ENCODE assay signal across 1 cellular context in the genomic region with DNA sequence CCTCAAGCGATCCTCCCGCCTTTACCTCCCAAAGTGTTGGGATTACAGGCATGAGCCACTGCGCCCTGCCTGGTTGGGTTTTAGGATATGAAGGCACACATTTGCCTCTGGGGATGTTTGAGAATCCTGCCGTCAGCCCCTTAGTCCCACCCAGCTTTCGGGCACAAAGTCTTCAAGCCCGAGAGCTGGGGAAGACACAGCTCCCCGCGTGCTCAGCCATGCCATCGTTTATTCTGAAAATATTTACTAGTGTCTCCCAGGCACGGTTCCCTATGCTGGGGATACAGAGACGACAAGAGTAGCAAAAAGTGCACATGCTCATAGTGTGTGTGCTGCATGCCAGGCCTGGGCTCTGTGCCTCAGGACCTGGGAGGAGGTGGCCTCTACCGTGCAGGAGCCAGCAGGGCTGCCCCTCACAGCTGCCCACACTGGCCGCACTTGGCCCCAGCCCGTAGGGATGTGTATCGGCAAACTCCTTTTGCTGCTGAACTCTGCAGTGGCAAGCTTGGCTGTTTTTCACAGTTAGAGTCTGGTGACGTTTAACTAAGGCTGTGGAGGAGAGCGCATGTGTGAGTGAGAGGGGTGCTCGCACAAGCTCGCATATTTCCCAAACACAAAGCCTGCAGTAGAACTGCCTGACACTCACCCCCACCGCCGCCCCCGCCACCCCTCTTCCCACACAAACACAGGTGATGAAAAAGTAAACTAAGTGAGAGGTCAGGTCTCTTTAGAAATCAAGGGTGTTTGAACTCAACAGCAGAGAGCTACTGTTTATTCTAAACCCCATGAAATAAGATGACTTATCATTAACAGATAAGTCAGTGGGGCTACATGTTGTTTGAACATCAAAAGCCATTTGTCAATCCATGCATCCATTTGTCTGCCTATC.
TF ChIP-seq lines count a peak whose summit lies in the region.

No MANE protein-coding gene starts in this region.

TF ChIP-seq in HepG2, 621 proteins besides CTCF, POLR2A, EP300 and RAD21 (continued from another document and continues in another):
- TF ChIP-seq, protein P1, sequence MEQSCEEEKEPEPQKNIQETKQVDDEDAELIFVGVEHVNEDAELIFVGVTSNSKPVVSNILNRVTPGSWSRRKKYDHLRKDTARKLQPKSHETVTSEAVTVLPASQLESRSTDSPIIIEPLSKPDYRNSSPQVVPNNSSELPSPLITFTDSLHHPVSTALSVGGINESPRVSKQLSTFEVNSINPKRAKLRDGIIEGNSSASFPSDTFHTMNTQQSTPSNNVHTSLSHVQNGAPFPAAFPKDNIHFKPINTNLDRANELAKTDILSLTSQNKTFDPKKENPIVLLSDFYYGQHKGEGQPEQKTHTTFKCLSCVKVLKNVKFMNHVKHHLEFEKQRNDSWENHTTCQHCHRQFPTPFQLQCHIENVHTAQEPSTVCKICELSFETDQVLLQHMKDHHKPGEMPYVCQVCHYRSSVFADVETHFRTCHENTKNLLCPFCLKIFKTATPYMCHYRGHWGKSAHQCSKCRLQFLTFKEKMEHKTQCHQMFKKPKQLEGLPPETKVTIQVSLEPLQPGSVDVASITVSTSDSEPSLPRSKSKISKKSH (CRISPR knock-in tag; IDR thresholded peaks at IDR 0.05; ENCODE audit: borderline replicate concordance) = peak; percentile 82
- peak; percentile 55 for TF ChIP-seq SP2 (CRISPR knock-in tag; IDR thresholded peaks at IDR 0.05)
- no peak for TF ChIP-seq ZNF10 (CRISPR knock-in tag; IDR thresholded peaks at IDR 0.05; ENCODE audit: borderline replicate concordance, low read depth)
- TF ChIP-seq GFI1 (CRISPR knock-in tag; IDR thresholded peaks at IDR 0.05; ENCODE audit: borderline replicate concordance) = no peak; the same call in 1 of the 2 replicates
- peak; percentile 86 for TF ChIP-seq ZNF768 (CRISPR knock-in tag; IDR thresholded peaks at IDR 0.05)
- peak; percentile 68; the same call in 1 of the 2 replicates for TF ChIP-seq DMAP1 (CRISPR knock-in tag; IDR thresholded peaks at IDR 0.05)
- TF ChIP-seq ZNF367 (CRISPR knock-in tag; IDR thresholded peaks at IDR 0.05; ENCODE audit: borderline replicate concordance) = 0 out of 2 replicates have a peak, but pooled peaks have one; percentile 43
- no peak for TF ChIP-seq HCFC1 (IDR thresholded peaks at IDR 0.05; ENCODE audit: low read depth, low read length)
- no peak for TF ChIP-seq PRMT3 (CRISPR knock-in tag; IDR thresholded peaks at IDR 0.05; ENCODE audit: borderline replicate concordance, low read depth)
- TF ChIP-seq, protein P2, sequence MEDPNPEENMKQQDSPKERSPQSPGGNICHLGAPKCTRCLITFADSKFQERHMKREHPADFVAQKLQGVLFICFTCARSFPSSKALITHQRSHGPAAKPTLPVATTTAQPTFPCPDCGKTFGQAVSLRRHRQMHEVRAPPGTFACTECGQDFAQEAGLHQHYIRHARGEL (CRISPR knock-in tag; IDR thresholded peaks at IDR 0.05) = 0 out of 2 replicates have a peak, but pooled peaks have one; percentile 63
- TF ChIP-seq ZNF879 (CRISPR knock-in tag; IDR thresholded peaks at IDR 0.05) = peak; percentile 68
- TF ChIP-seq, protein P3, sequence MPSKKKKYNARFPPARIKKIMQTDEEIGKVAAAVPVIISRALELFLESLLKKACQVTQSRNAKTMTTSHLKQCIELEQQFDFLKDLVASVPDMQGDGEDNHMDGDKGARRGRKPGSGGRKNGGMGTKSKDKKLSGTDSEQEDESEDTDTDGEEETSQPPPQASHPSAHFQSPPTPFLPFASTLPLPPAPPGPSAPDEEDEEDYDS (CRISPR knock-in tag; IDR thresholded peaks at IDR 0.05) = peak; percentile 54; the same call in 1 of the 2 replicates
- no peak for TF ChIP-seq TGIF2 (CRISPR knock-in tag; IDR thresholded peaks at IDR 0.05)
- TF ChIP-seq, protein P4, sequence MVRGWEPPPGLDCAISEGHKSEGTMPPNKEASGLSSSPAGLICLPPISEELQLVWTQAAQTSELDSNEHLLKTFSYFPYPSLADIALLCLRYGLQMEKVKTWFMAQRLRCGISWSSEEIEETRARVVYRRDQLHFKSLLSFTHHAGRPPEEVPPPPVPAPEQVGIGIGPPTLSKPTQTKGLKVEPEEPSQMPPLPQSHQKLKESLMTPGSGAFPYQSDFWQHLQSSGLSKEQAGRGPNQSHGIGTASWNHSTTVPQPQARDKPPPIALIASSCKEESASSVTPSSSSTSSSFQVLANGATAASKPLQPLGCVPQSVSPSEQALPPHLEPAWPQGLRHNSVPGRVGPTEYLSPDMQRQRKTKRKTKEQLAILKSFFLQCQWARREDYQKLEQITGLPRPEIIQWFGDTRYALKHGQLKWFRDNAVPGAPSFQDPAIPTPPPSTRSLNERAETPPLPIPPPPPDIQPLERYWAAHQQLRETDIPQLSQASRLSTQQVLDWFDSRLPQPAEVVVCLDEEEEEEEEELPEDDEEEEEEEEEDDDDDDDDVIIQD (CRISPR knock-in tag; IDR thresholded peaks at IDR 0.05; ENCODE audit: low read depth) = peak; percentile 43; the same call in 1 of the 2 replicates
- TF ChIP-seq FOSL2 (CRISPR knock-in tag; IDR thresholded peaks at IDR 0.05) = peak; percentile 48; the same call in 1 of the 2 replicates
- TF ChIP-seq SP1 (IDR thresholded peaks at IDR 0.05) = no peak
- 0 out of 2 replicates have a peak, but pooled peaks have one; percentile 16 for TF ChIP-seq SP1 (CRISPR knock-in tag; IDR thresholded peaks at IDR 0.05)
- TF ChIP-seq ASH2L (IDR thresholded peaks at IDR 0.05; ENCODE audit: insufficient read length, low read depth, low read length) = peak; percentile 16
- no peak for TF ChIP-seq TOPORS (CRISPR knock-in tag; IDR thresholded peaks at IDR 0.05)
- TF ChIP-seq SALL2 (CRISPR knock-in tag; IDR thresholded peaks at IDR 0.05) = 0 out of 2 replicates have a peak, but pooled peaks have one; percentile 22
- TF ChIP-seq ZSCAN21 (CRISPR knock-in tag; IDR thresholded peaks at IDR 0.05; ENCODE audit: borderline replicate concordance) = peak; percentile 82
- TF ChIP-seq ETV5 (CRISPR knock-in tag; IDR thresholded peaks at IDR 0.05; ENCODE audit: borderline replicate concordance) = peak; percentile 43; the same call in 1 of the 2 replicates
- 0 out of 2 replicates have a peak, but pooled peaks have one; percentile 66 for TF ChIP-seq KLF13 (CRISPR knock-in tag; IDR thresholded peaks at IDR 0.05)
- TF ChIP-seq ZNF619 (CRISPR knock-in tag; IDR thresholded peaks at IDR 0.05) = peak; percentile 68
- TF ChIP-seq ZNF292 (CRISPR knock-in tag; IDR thresholded peaks at IDR 0.05; ENCODE audit: borderline replicate concordance, low read depth) = peak; percentile 100
- TF ChIP-seq, protein P5, sequence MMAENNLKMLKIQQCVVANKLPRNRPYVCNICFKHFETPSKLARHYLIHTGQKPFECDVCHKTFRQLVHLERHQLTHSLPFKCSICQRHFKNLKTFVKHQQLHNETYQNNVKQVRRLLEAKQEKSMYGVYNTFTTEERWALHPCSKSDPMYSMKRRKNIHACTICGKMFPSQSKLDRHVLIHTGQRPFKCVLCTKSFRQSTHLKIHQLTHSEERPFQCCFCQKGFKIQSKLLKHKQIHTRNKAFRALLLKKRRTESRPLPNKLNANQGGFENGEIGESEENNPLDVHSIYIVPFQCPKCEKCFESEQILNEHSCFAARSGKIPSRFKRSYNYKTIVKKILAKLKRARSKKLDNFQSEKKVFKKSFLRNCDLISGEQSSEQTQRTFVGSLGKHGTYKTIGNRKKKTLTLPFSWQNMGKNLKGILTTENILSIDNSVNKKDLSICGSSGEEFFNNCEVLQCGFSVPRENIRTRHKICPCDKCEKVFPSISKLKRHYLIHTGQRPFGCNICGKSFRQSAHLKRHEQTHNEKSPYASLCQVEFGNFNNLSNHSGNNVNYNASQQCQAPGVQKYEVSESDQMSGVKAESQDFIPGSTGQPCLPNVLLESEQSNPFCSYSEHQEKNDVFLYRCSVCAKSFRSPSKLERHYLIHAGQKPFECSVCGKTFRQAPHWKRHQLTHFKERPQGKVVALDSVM (CRISPR knock-in tag; IDR thresholded peaks at IDR 0.05) = peak; percentile 35
- TF ChIP-seq, protein P6, sequence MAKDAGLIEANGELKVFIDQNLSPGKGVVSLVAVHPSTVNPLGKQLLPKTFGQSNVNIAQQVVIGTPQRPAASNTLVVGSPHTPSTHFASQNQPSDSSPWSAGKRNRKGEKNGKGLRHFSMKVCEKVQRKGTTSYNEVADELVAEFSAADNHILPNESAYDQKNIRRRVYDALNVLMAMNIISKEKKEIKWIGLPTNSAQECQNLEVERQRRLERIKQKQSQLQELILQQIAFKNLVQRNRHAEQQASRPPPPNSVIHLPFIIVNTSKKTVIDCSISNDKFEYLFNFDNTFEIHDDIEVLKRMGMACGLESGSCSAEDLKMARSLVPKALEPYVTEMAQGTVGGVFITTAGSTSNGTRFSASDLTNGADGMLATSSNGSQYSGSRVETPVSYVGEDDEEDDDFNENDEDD (CRISPR knock-in tag; IDR thresholded peaks at IDR 0.05; ENCODE audit: borderline replicate concordance) = peak; percentile 44; the same call in 1 of the 2 replicates
- peak; percentile 80 for TF ChIP-seq TEAD3 (CRISPR knock-in tag; optimal IDR thresholded peaks at IDR 0.05; ENCODE audit: borderline replicate concordance)
- TF ChIP-seq ZNF766 (CRISPR knock-in tag; IDR thresholded peaks at IDR 0.05; ENCODE audit: borderline replicate concordance) = no peak
- TF ChIP-seq ZNF75D (CRISPR knock-in tag; IDR thresholded peaks at IDR 0.05; ENCODE audit: borderline replicate concordance) = no peak
- no peak for TF ChIP-seq PHF21A (CRISPR knock-in tag; IDR thresholded peaks at IDR 0.05)
- no peak for TF ChIP-seq HNF4G (IDR thresholded peaks at IDR 0.05; ENCODE audit: borderline replicate concordance, low read depth, low read length)
- TF ChIP-seq HNF4G (CRISPR knock-in tag; IDR thresholded peaks at IDR 0.05; ENCODE audit: borderline replicate concordance, low read depth) = no peak
- no peak for TF ChIP-seq ZNF343 (CRISPR knock-in tag; IDR thresholded peaks at IDR 0.05)
- TF ChIP-seq NFYC (CRISPR knock-in tag; IDR thresholded peaks at IDR 0.05) = no peak
- peak; percentile 86; the same call in 1 of the 2 replicates for TF ChIP-seq SMAD1 (CRISPR knock-in tag; IDR thresholded peaks at IDR 0.05; ENCODE audit: borderline replicate concordance, low read depth)
- peak; percentile 77; the same call in 1 of the 2 replicates for TF ChIP-seq TSC22D2 (CRISPR knock-in tag; IDR thresholded peaks at IDR 0.05; ENCODE audit: borderline replicate concordance)
- TF ChIP-seq, protein P7, sequence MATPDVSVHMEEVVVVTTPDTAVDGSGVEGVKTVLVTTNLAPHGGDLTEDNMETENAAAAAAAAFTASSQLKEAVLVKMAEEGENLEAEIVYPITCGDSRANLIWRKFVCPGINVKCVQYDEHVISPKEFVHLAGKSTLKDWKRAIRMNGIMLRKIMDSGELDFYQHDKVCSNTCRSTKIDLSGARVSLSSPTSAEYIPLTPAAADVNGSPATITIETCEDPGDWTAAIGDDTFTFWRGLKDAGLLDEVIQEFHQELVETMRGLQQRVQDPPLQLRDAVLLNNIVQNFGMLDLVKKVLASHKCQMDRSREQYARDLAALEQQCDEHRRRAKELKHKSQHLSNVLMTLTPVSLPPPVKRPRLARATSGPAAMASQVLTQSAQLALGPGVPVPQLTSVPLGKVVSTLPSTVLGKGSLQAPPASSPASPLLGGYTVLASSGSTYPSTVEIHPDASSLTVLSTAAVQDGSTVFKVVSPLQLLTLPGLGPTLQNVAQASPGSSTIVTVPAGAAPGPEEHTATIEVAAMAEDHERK (CRISPR knock-in tag; IDR thresholded peaks at IDR 0.05; ENCODE audit: low read depth) = no peak
- TF ChIP-seq, protein P8, sequence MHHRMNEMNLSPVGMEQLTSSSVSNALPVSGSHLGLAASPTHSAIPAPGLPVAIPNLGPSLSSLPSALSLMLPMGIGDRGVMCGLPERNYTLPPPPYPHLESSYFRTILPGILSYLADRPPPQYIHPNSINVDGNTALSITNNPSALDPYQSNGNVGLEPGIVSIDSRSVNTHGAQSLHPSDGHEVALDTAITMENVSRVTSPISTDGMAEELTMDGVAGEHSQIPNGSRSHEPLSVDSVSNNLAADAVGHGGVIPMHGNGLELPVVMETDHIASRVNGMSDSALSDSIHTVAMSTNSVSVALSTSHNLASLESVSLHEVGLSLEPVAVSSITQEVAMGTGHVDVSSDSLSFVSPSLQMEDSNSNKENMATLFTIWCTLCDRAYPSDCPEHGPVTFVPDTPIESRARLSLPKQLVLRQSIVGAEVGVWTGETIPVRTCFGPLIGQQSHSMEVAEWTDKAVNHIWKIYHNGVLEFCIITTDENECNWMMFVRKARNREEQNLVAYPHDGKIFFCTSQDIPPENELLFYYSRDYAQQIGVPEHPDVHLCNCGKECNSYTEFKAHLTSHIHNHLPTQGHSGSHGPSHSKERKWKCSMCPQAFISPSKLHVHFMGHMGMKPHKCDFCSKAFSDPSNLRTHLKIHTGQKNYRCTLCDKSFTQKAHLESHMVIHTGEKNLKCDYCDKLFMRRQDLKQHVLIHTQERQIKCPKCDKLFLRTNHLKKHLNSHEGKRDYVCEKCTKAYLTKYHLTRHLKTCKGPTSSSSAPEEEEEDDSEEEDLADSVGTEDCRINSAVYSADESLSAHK (CRISPR knock-in tag; IDR thresholded peaks at IDR 0.05; ENCODE audit: borderline replicate concordance) = no peak
- TF ChIP-seq RFX5 (IDR thresholded peaks at IDR 0.05; ENCODE audit: low read depth, low read length) = 0 out of 2 replicates have a peak, but pooled peaks have one; percentile 23
- no peak for TF ChIP-seq PCBP1 (IDR thresholded peaks at IDR 0.05; ENCODE audit: borderline replicate concordance, low read depth, low read length)
- TF ChIP-seq, protein P9, sequence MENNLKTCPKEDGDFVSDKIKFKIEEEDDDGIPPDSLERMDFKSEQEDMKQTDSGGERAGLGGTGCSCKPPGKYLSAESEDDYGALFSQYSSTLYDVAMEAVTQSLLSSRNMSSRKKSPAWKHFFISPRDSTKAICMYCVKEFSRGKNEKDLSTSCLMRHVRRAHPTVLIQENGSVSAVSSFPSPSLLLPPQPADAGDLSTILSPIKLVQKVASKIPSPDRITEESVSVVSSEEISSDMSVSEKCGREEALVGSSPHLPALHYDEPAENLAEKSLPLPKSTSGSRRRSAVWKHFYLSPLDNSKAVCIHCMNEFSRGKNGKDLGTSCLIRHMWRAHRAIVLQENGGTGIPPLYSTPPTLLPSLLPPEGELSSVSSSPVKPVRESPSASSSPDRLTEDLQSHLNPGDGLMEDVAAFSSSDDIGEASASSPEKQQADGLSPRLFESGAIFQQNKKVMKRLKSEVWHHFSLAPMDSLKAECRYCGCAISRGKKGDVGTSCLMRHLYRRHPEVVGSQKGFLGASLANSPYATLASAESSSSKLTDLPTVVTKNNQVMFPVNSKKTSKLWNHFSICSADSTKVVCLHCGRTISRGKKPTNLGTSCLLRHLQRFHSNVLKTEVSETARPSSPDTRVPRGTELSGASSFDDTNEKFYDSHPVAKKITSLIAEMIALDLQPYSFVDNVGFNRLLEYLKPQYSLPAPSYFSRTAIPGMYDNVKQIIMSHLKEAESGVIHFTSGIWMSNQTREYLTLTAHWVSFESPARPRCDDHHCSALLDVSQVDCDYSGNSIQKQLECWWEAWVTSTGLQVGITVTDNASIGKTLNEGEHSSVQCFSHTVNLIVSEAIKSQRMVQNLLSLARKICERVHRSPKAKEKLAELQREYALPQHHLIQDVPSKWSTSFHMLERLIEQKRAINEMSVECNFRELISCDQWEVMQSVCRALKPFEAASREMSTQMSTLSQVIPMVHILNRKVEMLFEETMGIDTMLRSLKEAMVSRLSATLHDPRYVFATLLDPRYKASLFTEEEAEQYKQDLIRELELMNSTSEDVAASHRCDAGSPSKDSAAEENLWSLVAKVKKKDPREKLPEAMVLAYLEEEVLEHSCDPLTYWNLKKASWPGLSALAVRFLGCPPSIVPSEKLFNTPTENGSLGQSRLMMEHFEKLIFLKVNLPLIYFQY (CRISPR knock-in tag; IDR thresholded peaks at IDR 0.05; ENCODE audit: borderline replicate concordance) = peak; percentile 74; the same call in 1 of the 2 replicates
- peak; percentile 73 for TF ChIP-seq ZNF556 (CRISPR knock-in tag; IDR thresholded peaks at IDR 0.05; ENCODE audit: borderline replicate concordance)
